ENCODE assay signal across 33 cellular contexts in the genomic region with DNA sequence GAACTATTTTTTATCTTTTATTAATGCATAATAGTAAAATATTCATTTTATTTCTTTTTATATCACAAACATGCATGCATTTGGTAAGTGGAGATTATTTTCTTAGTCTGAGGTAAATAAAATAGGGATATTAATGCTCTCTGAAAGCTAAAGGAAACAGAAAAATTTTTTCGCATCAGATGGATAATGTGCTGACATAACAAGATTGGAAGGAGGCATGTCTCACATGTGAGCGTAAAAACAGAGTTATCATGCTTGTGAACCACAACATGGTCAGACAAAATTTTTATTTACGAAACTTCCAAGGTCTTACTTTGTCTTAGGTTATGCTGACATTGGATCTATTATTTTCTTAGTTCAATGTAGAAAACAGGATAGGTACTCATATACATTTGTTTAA.
"Had no signal": no experiment of that assay in that cellular context is flagged by ENCODE, and none has a peak within 500 bp of the region (broad histone marks: within the 10 kb centered on the region; RNA-seq: fewer than 3 reads in every experiment).

No MANE protein-coding gene starts in this region.

- DNase-seq: activated effector memory CD4-positive, alpha-beta T cell treated with anti-CD3 and anti-CD28 coated beads, Interleukin-2, amount 50 U/mL, for 16 hours; activated effector memory CD4-positive, alpha-beta T cell treated with Interleukin-2 at 50 U/mL for 16 hours; activated gamma-delta T cell; activated gamma-delta T cell treated with Interleukin-2 at 50 U/mL for 16 hours; activated naive CD4-positive, alpha-beta T cell; activated naive CD4-positive, alpha-beta T cell treated with anti-CD3 and anti-CD28 coated beads for 36 hours; activated naive CD4-positive, alpha-beta T cell treated with anti-CD3 and anti-CD28 coated beads, Interleukin-2, amount 10 ng/mL, durations not matched to agents 7 days and 5 days; activated naive CD4-positive, alpha-beta T cell treated with anti-CD3 and anti-CD28 coated beads, Interleukin-2, amount 50 U/mL, for 16 hours; activated naive CD4-positive, alpha-beta T cell treated with Interleukin-2 at 50 U/mL for 16 hours; activated naive CD8-positive, alpha-beta T cell treated with anti-CD3 and anti-CD28 coated beads for 36 hours; activated naive CD8-positive, alpha-beta T cell treated with anti-CD3 and anti-CD28 coated beads, Interleukin-2, amount 10 ng/mL, durations not matched to agents 7 days and 5 days; activated naive CD8-positive, alpha-beta T cell treated with anti-CD3 and anti-CD28 coated beads, Interleukin-2, amount 50 U/mL, for 24 hours; activated T-cell treated with anti-CD3 and anti-CD28 coated beads, Interleukin-2, amount 50 U/mL, for 24 hours; activated T-cell treated with anti-CD3 and anti-CD28 coated beads, Interleukin-2, amount 50 U/mL, for 4 hours; activated T-cell treated with anti-CD3 and anti-CD28 coated beads, Interleukin-2, amount 50 U/mL, for 48 hours; activated T-cell treated with anti-CD3 and anti-CD28 coated beads, Interleukin-2, amount 50 U/mL, for 72 hours; adrenal gland; amniotic stem cell; amygdala; anterior cingulate cortex; aorta; body of pancreas; brain microvascular endothelial cell; caudate nucleus; central memory CD4-positive, alpha-beta T cell; cerebellar nuclear complex had no signal

- H3K27me3 ChIP-seq: adrenal gland, ascending aorta, body of pancreas, brain microvascular endothelial cell, breast epithelium, cardiac muscle cell had no signal

- H3K36me3 ChIP-seq: adrenal gland, ascending aorta, brain microvascular endothelial cell, breast epithelium, cardiac muscle cell had no signal

- H3K4me3 ChIP-seq: adrenal gland, ascending aorta, body of pancreas, breast epithelium, cardiac muscle cell had no signal

- H3K27ac ChIP-seq: adrenal gland, ascending aorta, body of pancreas, brain microvascular endothelial cell, breast epithelium, cardiac muscle cell had no signal

- ATAC-seq: activated naive CD4-positive, alpha-beta T cell treated with anti-CD3 and anti-CD28 coated beads, Interleukin-2, amount 50 U/mL, for 72 hours; activated naive CD8-positive, alpha-beta T cell treated with anti-CD3 and anti-CD28 coated beads, Interleukin-2, amount 50 U/mL, for 24 hours; activated T-cell treated with anti-CD3 and anti-CD28 coated beads, Interleukin-2, amount 50 U/mL, for 4 hours; activated T-cell treated with anti-CD3 and anti-CD28 coated beads, Interleukin-2, amount 50 U/mL, for 72 hours; activated T-helper 17 cell treated with anti-CD3 and anti-CD28 coated beads, Interleukin-2, amount 50 U/mL, for 72 hours; body of pancreas had no signal

- H3K9me3 ChIP-seq: adrenal gland, ascending aorta, body of pancreas, breast epithelium had no signal

- H3K4me1 ChIP-seq: adrenal gland, ascending aorta, body of pancreas, breast epithelium had no signal

- FAIRE-seq: astrocyte, bronchial epithelial cell had no signal
